35 cellular contexts compared by ENCODE assay signal in the genomic region with DNA sequence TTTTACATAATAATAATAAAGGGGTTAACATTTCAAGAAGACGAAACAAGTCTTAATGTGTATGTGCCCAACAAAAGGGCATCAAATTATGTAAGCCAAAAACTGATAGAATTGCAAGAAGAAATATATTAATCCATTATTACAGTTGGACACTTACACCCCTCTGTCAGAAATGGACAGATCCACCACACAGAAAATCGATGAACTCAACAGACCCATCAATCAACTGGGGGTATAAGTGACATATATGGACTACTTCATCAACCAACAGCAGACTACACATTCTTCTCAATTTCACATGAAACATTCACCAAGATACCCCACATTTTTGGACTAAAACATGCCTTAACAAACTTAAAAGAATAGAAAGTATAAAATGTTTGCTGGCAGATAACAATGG.
"Had no signal": no experiment of that assay in that cellular context is flagged by ENCODE, and none has a peak within 500 bp of the region (broad histone marks: within the 10 kb centered on the region; RNA-seq: fewer than 3 reads in every experiment).

No MANE protein-coding gene starts in this region.

- H3K4me3 ChIP-seq: MG63 had no signal

- H3K4me2 ChIP-seq: KMS-11 had no signal

- H3K27me3 ChIP-seq: MG63 had no signal

- H3K36me3 ChIP-seq: MG63 had no signal

- H3K27ac ChIP-seq: KMS-11 had no signal

- DNase-seq: Karpas-422, Kasumi-1, MG63, MM.1S, MV-4-11, NCI-H1048, NCI-H1092, NCI-H1092 treated with DMSO at 0.1 percent for 48 hours, NCI-H1105, NCI-H1105 treated with DMSO at 0.1 percent for 48 hours, NCI-H1417, NCI-H1417 treated with DMSO at 0.1 percent for 48 hours, NCI-H1436, NCI-H146, NCI-H1694, NCI-H1694 treated with DMSO at 0.1 percent for 48 hours, NCI-H187, NCI-H187 treated with DMSO at 0.1 percent for 48 hours, NCI-H1930, NCI-H2029, NCI-H2029 treated with DMSO at 0.1 percent for 48 hours, NCI-H2081, NCI-H2081 treated with DMSO at 0.1 percent for 48 hours, NCI-H2107, NCI-H2171, NCI-H2171 treated with DMSO at 0.1 percent for 48 hours, NCI-H2227 treated with DMSO at 0.1 percent for 48 hours, NCI-H226, NCI-H345, NCI-H446, NCI-H446 treated with DMSO at 0.1 percent for 48 hours, NCI-H510A, NCI-H510A treated with DMSO at 0.1 percent for 48 hours, NCI-H524 had no signal

- H3K9me3 ChIP-seq: MG63 had no signal

- H3K9ac ChIP-seq: KMS-11 had no signal
